In the genomic region with DNA sequence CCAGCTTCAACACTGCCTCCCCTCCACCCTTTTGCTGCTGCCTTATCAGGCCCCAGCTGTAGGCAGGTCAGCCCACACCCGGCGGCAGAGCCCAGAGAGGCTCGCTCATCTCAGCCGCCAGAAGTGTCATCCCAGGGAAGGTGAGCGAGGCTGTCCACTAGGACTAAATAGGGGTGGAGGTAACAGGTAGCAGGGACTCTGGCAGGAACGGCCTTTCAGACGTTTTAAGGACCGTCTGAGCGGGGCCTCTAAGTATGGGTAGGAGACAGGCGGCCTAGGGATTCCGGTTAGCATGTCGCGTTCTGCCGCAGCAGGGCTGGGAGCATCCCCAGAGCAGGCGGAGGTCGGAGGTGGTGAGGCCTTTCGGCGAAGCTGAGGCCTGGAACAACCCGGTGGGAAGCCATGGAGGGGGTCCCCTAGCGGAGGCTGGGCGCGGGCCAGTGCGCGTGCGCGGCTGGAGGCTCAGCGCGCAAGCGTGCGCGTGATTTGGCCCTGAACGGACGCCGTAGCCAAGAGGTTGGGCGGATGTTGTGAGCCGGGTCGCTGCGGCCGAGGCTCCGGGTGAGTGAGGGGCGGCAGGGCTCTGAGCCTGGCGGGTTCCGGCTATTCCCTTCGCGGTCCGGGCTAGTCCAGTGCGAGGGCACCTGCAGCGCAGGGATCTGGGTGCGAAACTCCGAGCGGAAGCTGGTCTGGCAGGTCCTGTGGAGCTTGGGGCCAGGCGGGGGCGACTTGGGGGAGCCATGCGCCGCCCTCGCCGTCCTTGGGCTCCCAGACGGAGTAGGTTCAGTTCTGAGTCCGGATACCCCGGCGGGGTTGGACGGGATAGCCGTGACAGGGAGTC, we compare ENCODE assay signal across 1 cellular context.
A peak's percentile ranks its signal among the peaks of the same experiment; 100 is the strongest.
TF ChIP-seq lines count a peak whose summit lies in the region.

Gene MST1, minus strand, starts transcription at position 429 of the 841 bp plus-strand sequence. CDS start 783 bp downstream, outside the sequence.
Gene RNF123, plus strand, starts transcription at position 512 of the 841 bp plus-strand sequence. CDS start 1,609 bp downstream, outside the sequence.

TF ChIP-seq in HepG2, 621 proteins besides CTCF, POLR2A, EP300 and RAD21 (continued from another document and continues in another):
- TF ChIP-seq ZHX2 (IDR thresholded peaks at IDR 0.05; ENCODE audit: low read depth) (peak; percentile 65; the same call in 1 of the 2 replicates), ZHX2 (CRISPR knock-in tag; IDR thresholded peaks at IDR 0.05; ENCODE audit: borderline replicate concordance) (no peak), MAF1 (CRISPR knock-in tag; IDR thresholded peaks at IDR 0.05; ENCODE audit: borderline replicate concordance) (no peak), ZNF709 (CRISPR knock-in tag; IDR thresholded peaks at IDR 0.05) (0 out of 2 replicates have a peak, but pooled peaks have one; percentile 32), SMAD1 (CRISPR knock-in tag; IDR thresholded peaks at IDR 0.05; ENCODE audit: borderline replicate concordance, low read depth) (peak; percentile 63; the same call in 1 of the 2 replicates), GMEB1 (CRISPR knock-in tag; IDR thresholded peaks at IDR 0.05; ENCODE audit: borderline replicate concordance) (peak; percentile 72), ZNF83 (CRISPR knock-in tag; IDR thresholded peaks at IDR 0.05; ENCODE audit: borderline replicate concordance) (no peak), TEAD3 (CRISPR knock-in tag; optimal IDR thresholded peaks at IDR 0.05; ENCODE audit: borderline replicate concordance) (no peak), ZNF281 (CRISPR knock-in tag; IDR thresholded peaks at IDR 0.05; ENCODE audit: borderline replicate concordance) (no peak), MAFF (IDR thresholded peaks at IDR 0.05; ENCODE audit: low read depth, low read length) (no peak), ZNF589 (CRISPR knock-in tag; conservative IDR thresholded peaks at IDR 0.05) (no peak; the same call in 1 of the 2 replicates), EHMT2 (IDR thresholded peaks at IDR 0.05; ENCODE audit: borderline replicate concordance, low read depth, low read length) (no peak), ZSCAN30 (CRISPR knock-in tag; IDR thresholded peaks at IDR 0.05) (no peak), MATR3 (CRISPR knock-in tag; IDR thresholded peaks at IDR 0.05) (no peak), NCOA5 (CRISPR knock-in tag; IDR thresholded peaks at IDR 0.05) (no peak), ZBTB10 (CRISPR knock-in tag; IDR thresholded peaks at IDR 0.05; ENCODE audit: borderline replicate concordance) (no peak), ZNF180 (CRISPR knock-in tag; IDR thresholded peaks at IDR 0.05; ENCODE audit: borderline replicate concordance, low read depth) (no peak), MEIS1 (CRISPR knock-in tag; IDR thresholded peaks at IDR 0.05; ENCODE audit: borderline replicate concordance) (peak; percentile 32; the same call in 1 of the 2 replicates), ZFP90 (CRISPR knock-in tag; IDR thresholded peaks at IDR 0.05; ENCODE audit: borderline replicate concordance) (peak; percentile 38), MAFK (conservative IDR thresholded peaks at IDR 0.05 in 1 of 2, IDR thresholded peaks at IDR 0.05 in 1 of 2; ENCODE audit: low read length in 2 of 2) (no peak), ZNF451 (CRISPR knock-in tag; IDR thresholded peaks at IDR 0.05) (peak; percentile 47; the same call in 1 of the 2 replicates), ZBTB3 (CRISPR knock-in tag; IDR thresholded peaks at IDR 0.05; ENCODE audit: borderline replicate concordance, low read depth) (peak; percentile 37; the same call in 1 of the 2 replicates), FIP1L1 (IDR thresholded peaks at IDR 0.05; ENCODE audit: borderline replicate concordance, insufficient read depth, low read depth, low read length) (no peak), PAF1 (CRISPR knock-in tag; IDR thresholded peaks at IDR 0.05) (no peak), ZSCAN9 (CRISPR knock-in tag; IDR thresholded peaks at IDR 0.05; ENCODE audit: borderline replicate concordance) (0 out of 2 replicates have a peak, but pooled peaks have one; percentile 55), ZNF317 (CRISPR knock-in tag; IDR thresholded peaks at IDR 0.05) (no peak), ZNF557 (CRISPR knock-in tag; IDR thresholded peaks at IDR 0.05) (no peak), PRDM10 (CRISPR knock-in tag; IDR thresholded peaks at IDR 0.05; ENCODE audit: low read depth) (peak; percentile 64; the same call in 1 of the 2 replicates), ZNF567 (CRISPR knock-in tag; IDR thresholded peaks at IDR 0.05; ENCODE audit: borderline replicate concordance) (no peak), NFYC (CRISPR knock-in tag; IDR thresholded peaks at IDR 0.05) (no peak), SRSF9 (IDR thresholded peaks at IDR 0.05; ENCODE audit: borderline replicate concordance, insufficient read depth, low read depth, low read length, poor library complexity, severe bottlenecking) (no peak), ZNF788 (CRISPR knock-in tag; IDR thresholded peaks at IDR 0.05; ENCODE audit: borderline replicate concordance) (peak; percentile 85), KLF13 (CRISPR knock-in tag; IDR thresholded peaks at IDR 0.05) (no peak)
- TF ChIP-seq, protein P1, sequence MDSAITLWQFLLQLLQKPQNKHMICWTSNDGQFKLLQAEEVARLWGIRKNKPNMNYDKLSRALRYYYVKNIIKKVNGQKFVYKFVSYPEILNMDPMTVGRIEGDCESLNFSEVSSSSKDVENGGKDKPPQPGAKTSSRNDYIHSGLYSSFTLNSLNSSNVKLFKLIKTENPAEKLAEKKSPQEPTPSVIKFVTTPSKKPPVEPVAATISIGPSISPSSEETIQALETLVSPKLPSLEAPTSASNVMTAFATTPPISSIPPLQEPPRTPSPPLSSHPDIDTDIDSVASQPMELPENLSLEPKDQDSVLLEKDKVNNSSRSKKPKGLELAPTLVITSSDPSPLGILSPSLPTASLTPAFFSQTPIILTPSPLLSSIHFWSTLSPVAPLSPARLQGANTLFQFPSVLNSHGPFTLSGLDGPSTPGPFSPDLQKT (CRISPR knock-in tag; IDR thresholded peaks at IDR 0.05; ENCODE audit: borderline replicate concordance): no peak
